Comparison of ENCODE assay signal across 8 cellular contexts in the genomic region with DNA sequence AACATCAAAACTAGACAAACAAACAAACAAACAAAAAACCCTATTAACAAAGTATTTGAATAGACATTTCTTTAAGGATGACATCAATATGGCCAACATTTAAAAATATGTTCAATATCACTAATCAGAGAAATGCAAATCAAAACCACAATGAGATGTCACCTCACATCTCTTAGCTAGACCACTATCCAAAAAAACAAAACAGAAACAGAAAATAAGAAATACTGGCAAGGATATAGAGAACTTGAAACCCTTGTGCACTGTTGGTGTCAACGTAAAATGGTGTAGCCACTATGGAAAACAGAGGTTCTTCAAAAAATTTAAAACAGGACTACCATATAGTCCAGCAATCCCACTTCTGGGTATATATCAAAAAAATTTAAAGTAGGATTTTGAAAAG.
A peak's percentile ranks its signal among the peaks of the same experiment; 100 is the strongest.
DNase-seq lines count a peak whose midpoint lies in the region; ATAC-seq, FAIRE-seq and TF ChIP-seq lines count a peak whose summit lies in the region.
"Not testable (repeated sequence)": the region's sequence is repeated elsewhere in the genome, so short reads cannot be mapped to it uniquely, and the experiment has no call there.

No MANE protein-coding gene starts in this region.

- ATAC-seq in GM18505 (IDR thresholded peaks at IDR 0.05; ENCODE audit: unreplicated experiment) (peak; percentile 71), GM18909 (IDR thresholded peaks at IDR 0.05; ENCODE audit: poor library complexity, unreplicated experiment) (peak; percentile 77), GM19468 (IDR thresholded peaks at IDR 0.05; ENCODE audit: extremely low read depth, unreplicated experiment) (peak; percentile 57), GM21717 (IDR thresholded peaks at IDR 0.05; ENCODE audit: unreplicated experiment) (peak; percentile 80), HG02840 (IDR thresholded peaks at IDR 0.05; ENCODE audit: low FRiP score, unreplicated experiment) (peak; percentile 51), HG03066 (IDR thresholded peaks at IDR 0.05; ENCODE audit: low read depth, unreplicated experiment) (peak; percentile 70), HG03432 (IDR thresholded peaks at IDR 0.05; ENCODE audit: unreplicated experiment) (peak; percentile 78), GM12878 (peak; percentile 75)

- not testable (repeated sequence) for FAIRE-seq in GM12878 (lab: Jason Lieb, UNC)

- not testable (repeated sequence) for H3K4me3 ChIP-seq in GM12878

- H3K9me3 ChIP-seq in GM12878 (replicated peaks; ENCODE audit: control insufficient read depth, insufficient read depth, low read length), result not testable (repeated sequence)

- TF ChIP-seq CTCF in GM12878 (IDR thresholded peaks at IDR 0.05 in 2 of 3, conservative IDR thresholded peaks at IDR 0.05 in 1 of 3; ENCODE audit: control insufficient read depth in 2 of 3, extremely low read depth in 1 of 3, insufficient read depth in 1 of 3, low read depth in 3 of 3, low read length in 3 of 3), result not testable (repeated sequence)

- not testable (repeated sequence) for H3K4me2 ChIP-seq in GM12878 (ENCODE audit: control insufficient read depth, insufficient read depth)

- TF ChIP-seq EP300 in GM12878 (IDR thresholded peaks at IDR 0.05; ENCODE audit: borderline replicate concordance in 1 of 2, control insufficient read depth in 1 of 2, low read depth in 2 of 2, low read length in 2 of 2), result not testable (repeated sequence)

- H4K20me1 ChIP-seq in GM12878 (ENCODE audit: control insufficient read depth, insufficient read depth), result not testable (repeated sequence)

- intact Hi-C loops in GM12878 (cut with micrococcal nuclease; ENCODE audit: unreplicated experiment), result not testable (repeated sequence)

- not testable (repeated sequence) for H3K27ac ChIP-seq in GM12878 (ENCODE audit: control insufficient read depth, insufficient read depth)

- SMC1A ChIA-PET in GM12878 (lab: Charles Lee; ENCODE audit: uncharacterized antibody, unreplicated experiment), result not testable (repeated sequence)

- in situ Hi-C loops in GM12878 (cut with MboI), result not testable (repeated sequence)

- not testable (repeated sequence) for H3K36me3 ChIP-seq in GM12878 (ENCODE audit: control insufficient read depth in 2 of 2, insufficient read depth in 2 of 2, low read length in 1 of 2)

- not testable (repeated sequence) for H3K4me1 ChIP-seq in GM12878 (ENCODE audit: control insufficient read depth, insufficient read depth, low read length)

- not testable (repeated sequence) for BruUV-seq in GM12878 (replicated peaks; lab: Mats Ljungman, UMichigan)

- H3K27me3 ChIP-seq in GM12878 (replicated peaks in 1 of 2; ENCODE audit: control insufficient read depth in 2 of 2, insufficient read depth in 2 of 2, low read length in 1 of 2), result not testable (repeated sequence)

- not testable (repeated sequence) for H2AFZ ChIP-seq in GM12878 (ENCODE audit: control insufficient read depth, low read depth, low read length)

- POLR2A ChIA-PET in GM12878 (lab: Charles Lee), result not testable (repeated sequence)

- WGBS in GM12878 (ENCODE audit: insufficient coverage, insufficient replicate concordance, low lambda C conversion rate, missing lambda C conversion rate), result no CpG with 5 or more reads among the region's 1 CpG

- not testable (repeated sequence) for DNase-seq in GM12878 (ENCODE audit: low read depth, low spot score)

- RAD21 ChIA-PET in GM12878 (lab: Charles Lee; ENCODE audit: unreplicated experiment), result not testable (repeated sequence)

- not testable (repeated sequence) for TF ChIP-seq RAD21 in GM12878 (IDR thresholded peaks at IDR 0.05; ENCODE audit: insufficient read depth, low read depth, low read length)

- H3K79me2 ChIP-seq in GM12878 (ENCODE audit: control insufficient read depth, insufficient read depth, low read length), result not testable (repeated sequence)

- not testable (repeated sequence) for H3K9ac ChIP-seq in GM12878 (ENCODE audit: control insufficient read depth, insufficient read depth, low read length)

- CTCF ChIA-PET in GM12878 (lab: Yijun Ruan, JAX), result not testable (repeated sequence)

- not testable (repeated sequence) for TF ChIP-seq POLR2A in GM18505 (IDR thresholded peaks at IDR 0.05; ENCODE audit: borderline replicate concordance, extremely low read depth, insufficient read depth, insufficient read length); GM12878 (IDR thresholded peaks at IDR 0.05; ENCODE audit: low read depth, low read length)

TF ChIP-seq in GM12878, 131 proteins besides CTCF, POLR2A, EP300 and RAD21:
- TF ChIP-seq ATF7 (IDR thresholded peaks at IDR 0.05; ENCODE audit: low read depth), result 0 out of 2 replicates have a peak, but pooled peaks have one; percentile 15
